In the genomic region with DNA sequence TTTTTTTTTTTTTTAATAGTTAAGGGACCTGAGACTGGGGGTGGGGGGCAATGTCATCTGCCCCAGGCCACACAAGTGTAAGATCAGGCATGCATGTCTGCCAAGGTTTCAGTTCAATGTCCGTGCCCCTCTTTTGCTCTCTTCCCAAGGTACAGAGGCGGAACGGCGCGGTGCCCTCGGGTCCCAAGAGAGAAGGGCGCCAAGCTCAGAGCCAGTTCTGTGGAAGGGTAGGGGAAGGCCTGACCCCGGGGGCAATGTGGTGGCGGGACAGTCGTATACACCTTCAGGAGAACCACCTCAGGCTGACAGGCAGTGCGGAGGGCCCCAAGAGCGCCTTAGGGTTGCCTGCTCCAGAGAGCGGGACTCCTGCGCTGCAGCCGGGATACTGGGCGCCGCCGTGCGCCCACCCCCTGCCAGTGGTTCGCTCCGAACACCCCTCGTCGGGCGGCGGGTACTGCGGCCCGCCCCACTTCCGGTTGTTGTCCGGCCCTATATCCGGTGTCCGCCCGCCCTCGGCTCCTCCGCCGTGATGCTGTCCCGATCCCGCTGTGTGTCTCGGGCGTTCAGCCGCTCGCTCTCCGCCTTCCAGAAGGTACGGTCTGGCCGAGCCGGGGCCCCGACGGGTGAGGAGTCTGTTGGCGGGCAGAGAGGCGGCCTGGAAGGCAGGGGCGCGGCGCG, we compare ENCODE assay signal across 7 cellular contexts.
A peak's percentile ranks its signal among the peaks of the same experiment; 100 is the strongest.
DNase-seq lines count a peak whose midpoint lies in the region; ATAC-seq and TF ChIP-seq lines count a peak whose summit lies in the region.

A gene (plus strand): TSS at position 492 of the 678 bp plus-strand sequence. CDS start 38 bp downstream, at position 530.

- peak; percentile 97 for ATAC-seq in GM18511 (IDR thresholded peaks at IDR 0.05; ENCODE audit: unreplicated experiment)
- peak; percentile 88 for ATAC-seq in HG02981 (IDR thresholded peaks at IDR 0.05; ENCODE audit: unreplicated experiment)

- peak within 1 kb of the TSS; percentile 85 for H3K4me3 ChIP-seq in retinal pigment epithelial cell (ENCODE audit: low read length)

- DNase-seq in NCI-H2081 treated with DMSO at 0.1 percent for 48 hours (lab: John Stamatoyannopoulos, UW) (peak; percentile 34), T1000 (lab: John Stamatoyannopoulos, UW) (peak; percentile 88), astrocyte of the hippocampus (ENCODE audit: low read depth, low spot score) (peak; percentile 96), hippocampal formation (lab: John Stamatoyannopoulos, UW) (peak; percentile 69 to 78), retinal pigment epithelial cell (ENCODE audit: low read depth) (peak; percentile 66)

- no peak for TF ChIP-seq CTCF in retinal pigment epithelial cell (conservative IDR thresholded peaks at IDR 0.05; ENCODE audit: low read depth, low read length)

Comparison
In these comparisons a context has a peak if more than half of its experiments do, and no peak if none do; other contexts are left out.
1. Peak in every context shown above with its lines: DNase-seq, ATAC-seq and H3K4me3 ChIP-seq.
2. DNase-seq: peak in every context shown above with its lines; median percentile 96 in astrocyte of the hippocampus; 88 in T1000; 74 in hippocampal formation; 66 in retinal pigment epithelial cell; 34 in NCI-H2081 treated with DMSO at 0.1 percent for 48 hours.